Comparison of ENCODE assay signal across 10 cellular contexts in the genomic region with DNA sequence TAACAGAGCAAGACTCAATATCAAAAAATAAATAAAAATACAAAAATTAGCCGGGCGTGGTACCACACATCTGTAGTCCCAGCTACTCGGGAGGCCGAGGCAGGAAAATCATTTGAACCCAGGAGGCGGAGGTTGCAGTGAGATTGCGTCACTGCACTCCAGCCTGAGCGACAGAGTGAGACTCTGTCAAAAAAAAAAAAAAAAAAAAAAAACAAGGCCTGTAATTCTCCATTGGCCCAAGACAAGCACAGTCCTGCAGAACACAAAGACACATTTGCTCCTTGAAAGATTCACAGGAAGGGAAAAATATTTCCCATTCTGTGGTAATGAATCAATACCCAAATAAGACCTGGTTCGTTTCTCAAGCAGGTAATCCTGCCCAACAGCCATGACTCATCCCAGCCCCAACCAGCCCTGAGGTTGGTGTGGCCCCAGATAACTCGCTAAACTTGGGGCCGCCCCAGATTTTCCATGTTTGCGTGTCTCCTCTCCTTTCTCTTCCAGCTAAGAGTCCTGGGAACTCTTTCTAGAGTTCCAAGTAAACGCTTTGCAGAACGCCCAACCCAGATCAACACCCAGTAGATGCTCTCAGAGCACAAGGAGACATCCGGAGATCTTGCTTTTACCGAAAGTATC. TPM values are rescaled to one million over a fixed set of nuclear protein-coding genes. Genes with fewer than 3 reads are reported as not detected.
DNase-seq lines count a peak whose midpoint lies in the region; ATAC-seq and TF ChIP-seq lines count a peak whose summit lies in the region.
"Had no signal": no experiment of that assay in that cellular context is flagged by ENCODE, and none has a peak within 500 bp of the region (broad histone marks: within the 10 kb centered on the region; RNA-seq: fewer than 3 reads in every experiment).

No MANE protein-coding gene starts in this region.

- H3K36me3 Mint-ChIP-seq in Calu3 (ENCODE audit: insufficient read depth, unreplicated experiment) = peaks cover 19% of the 10 kb centered on the region
- H3K36me3 Mint-ChIP-seq in GM23338 (ENCODE audit: low read depth) = no peaks in the 10 kb centered on the region

- peaks cover 3% of the 10 kb centered on the region for H3K9me3 Mint-ChIP-seq in Calu3 (ENCODE audit: low read depth, unreplicated experiment)
- H3K9me3 Mint-ChIP-seq in GM23338 = no peaks in the 10 kb centered on the region
- H3K9me3 Mint-ChIP-seq: activated T-helper 2 cell treated with anti-CD3 and anti-CD28 coated beads, Interferon-gamma antibody, Interleukin-2, Interleukin-4, amounts not matched to agents 10 μg/mL and 5 μg/mL and 100 μg/mL, durations not matched to agents 14 hours and 24 hours and 36 hours had no signal

- H3K4me1 ChIP-seq in esophagus squamous epithelium (peaks cover 12 to 54% (median 26%) of the 10 kb centered on the region in 3 donors), trophoblast cell (ENCODE audit: control insufficient read depth in 1 of 2, insufficient read depth in 2 of 2, low read length in 2 of 2) (peaks cover 14 to 16% of the 10 kb centered on the region in 2 experiments), GM23338 (ENCODE audit: insufficient read depth) (no peaks in the 10 kb centered on the region)

- H3K79me2 ChIP-seq in trophoblast cell (ENCODE audit: control insufficient read depth, insufficient read depth, low read length, poor library complexity) (no peaks in the 10 kb centered on the region), GM23338 (replicated peaks; ENCODE audit: insufficient read depth) (no peaks in the 10 kb centered on the region)

- WGBS in esophagus squamous epithelium, 2 donors = 27 to 42% methylated on average over 15 of the region's 15 CpGs
- WGBS in trophoblast cell (ENCODE audit: extremely low coverage, insufficient coverage, insufficient read length) = no CpG with 5 or more reads among the region's 15 CpGs

- no peak overlapping the region for H2AK5ac ChIP-seq in trophoblast cell (ENCODE audit: low read length)

- no peak overlapping the region for H4K91ac ChIP-seq in trophoblast cell (ENCODE audit: low read depth, low read length)

- H3K9me3 ChIP-seq in esophagus squamous epithelium (no peaks in the 10 kb centered on the region), trophoblast cell (ENCODE audit: insufficient read depth, low read depth, low read length) (peaks cover 1% of the 10 kb centered on the region)

- no peak overlapping the region for H2AFZ ChIP-seq in trophoblast cell (ENCODE audit: insufficient read depth, low read length, poor library complexity)
- no peak overlapping the region for H2AFZ ChIP-seq in GM23338

- no peaks in the 10 kb centered on the region for H3K27me3 Mint-ChIP-seq in Calu3 (ENCODE audit: unreplicated experiment)
- H3K27me3 Mint-ChIP-seq in GM23338 (ENCODE audit: insufficient read depth, low read depth, poor library complexity) = peaks cover 12% of the 10 kb centered on the region

- ATAC-seq in GM23338 = no peak
- ATAC-seq in HG02642 (IDR thresholded peaks at IDR 0.05; ENCODE audit: poor library complexity, unreplicated experiment) = no peak
- no peak for ATAC-seq in left lobe of liver

- H3K36me3 ChIP-seq in esophagus squamous epithelium = no peaks in the 10 kb centered on the region
- no peaks in the 10 kb centered on the region for H3K36me3 ChIP-seq in trophoblast cell (ENCODE audit: control insufficient read depth in 1 of 2, insufficient read depth in 2 of 2, low read length in 2 of 2)
- H3K36me3 ChIP-seq in GM23338 (ENCODE audit: insufficient read depth) = no peaks in the 10 kb centered on the region

- no peaks in the 10 kb centered on the region for H3K9me2 ChIP-seq in GM23338 (ENCODE audit: insufficient read depth)

- H3K4me3 Mint-ChIP-seq in Calu3 (ENCODE audit: low read depth, unreplicated experiment) (peak overlapping the region; percentile 41), GM23338 (no peak overlapping the region)

- no peaks in the 10 kb centered on the region for H4K20me1 ChIP-seq in GM23338 (replicated peaks; ENCODE audit: insufficient read depth)

- H3K18ac ChIP-seq in trophoblast cell (ENCODE audit: low read length) = no peak overlapping the region

- H2BK5ac ChIP-seq in trophoblast cell (ENCODE audit: low read depth, low read length, poor library complexity) = no peak overlapping the region

- H3K27ac Mint-ChIP-seq in Calu3 (ENCODE audit: unreplicated experiment) = peak overlapping the region; percentile 91
- no peak overlapping the region for H3K27ac Mint-ChIP-seq in GM23338
- H3K27ac Mint-ChIP-seq: activated T-helper 2 cell treated with anti-CD3 and anti-CD28 coated beads, Interferon-gamma antibody, Interleukin-2, Interleukin-4, amounts not matched to agents 10 μg/mL and 5 μg/mL and 100 μg/mL, durations not matched to agents 14 hours and 24 hours and 36 hours had no signal

- H3K4me1 Mint-ChIP-seq in Calu3 (ENCODE audit: low read depth, unreplicated experiment) = peaks cover 67% of the 10 kb centered on the region
- peaks cover 9% of the 10 kb centered on the region; the same call in 2 of the 3 replicates for H3K4me1 Mint-ChIP-seq in GM23338

- H2BK120ac ChIP-seq in trophoblast cell (ENCODE audit: insufficient read depth, low read length, poor library complexity) = peak overlapping the region; percentile 54

- H3K9ac ChIP-seq in trophoblast cell (ENCODE audit: low read length) = no peak overlapping the region

- no TSS peak for BruUV-seq in Calu3 (replicated peaks; lab: Mats Ljungman, UMichigan)

- CTCF ChIA-PET in Calu3 (lab: Charles Lee) = interaction anchor here (0.6 to 1.6 kb wide), 3 partner anchors 11 to 13 kb away, joined by 5 to 9 read pairs (median 6); no protein-coding TSS in a partner anchor

- H4K8ac ChIP-seq in trophoblast cell (ENCODE audit: low read depth, low read length) = no peak overlapping the region

- H3K4me2 ChIP-seq in trophoblast cell (ENCODE audit: low read length) (no peak overlapping the region), GM23338 (no peak overlapping the region)

- H4K12ac ChIP-seq in trophoblast cell (ENCODE audit: low read depth, low read length) = no peak overlapping the region

- peaks cover 12% of the 10 kb centered on the region for H3K79me1 ChIP-seq in trophoblast cell (ENCODE audit: low read length)

- H3K27ac ChIP-seq in esophagus squamous epithelium (peak overlapping the region; percentile 63 to 90 (median 80)), trophoblast cell (ENCODE audit: low read depth, low read length) (peak overlapping the region; percentile 60), GM23338 (ENCODE audit: low read depth) (no peak overlapping the region)

- TF ChIP-seq CTCF in Calu3 (IDR thresholded peaks at IDR 0.05; ENCODE audit: unreplicated experiment) (no peak), esophagus squamous epithelium (IDR thresholded peaks at IDR 0.05) (no peak), GM23338 (conservative IDR thresholded peaks at IDR 0.05; ENCODE audit: low read depth in 2 of 2) (no peak)

- H3K14ac ChIP-seq in trophoblast cell (ENCODE audit: low read length) = peak overlapping the region; percentile 31

- intact Hi-C loops in Calu3 (cut with micrococcal nuclease; ENCODE audit: unreplicated experiment) = no loop called here
- intact Hi-C loops in esophagus squamous epithelium (cut with DNase I) = no loop called here
- intact Hi-C loops in head of caudate nucleus (cut with DNase I) = no loop called here

- no peak overlapping the region for H3K23ac ChIP-seq in trophoblast cell (ENCODE audit: low read length)

- no peak overlapping the region for H2BK12ac ChIP-seq in trophoblast cell (ENCODE audit: low read length)

- no peaks in the 10 kb centered on the region for H3F3A ChIP-seq in GM23338 (replicated peaks; ENCODE audit: low read depth)

- TF ChIP-seq POLR2A in esophagus squamous epithelium (IDR thresholded peaks at IDR 0.05) = no peak

- H3K27me3 ChIP-seq in esophagus squamous epithelium = no peaks in the 10 kb centered on the region
- no peaks in the 10 kb centered on the region for H3K27me3 ChIP-seq in trophoblast cell (ENCODE audit: insufficient read depth, low read length)
- no peaks in the 10 kb centered on the region for H3K27me3 ChIP-seq in GM23338 (ENCODE audit: insufficient read depth)

- H3K4me3 ChIP-seq in esophagus squamous epithelium (no peak overlapping the region), trophoblast cell (ENCODE audit: low read depth, low read length) (no peak overlapping the region), GM23338 (no peak overlapping the region)

- H3K4ac ChIP-seq in trophoblast cell (ENCODE audit: low read depth, low read length) = no peak overlapping the region

- peak; percentile 83 for DNase-seq in Calu3
- peak; percentile 27 for DNase-seq in MV-4-11 (lab: John Stamatoyannopoulos, UW)
- no peak for DNase-seq in esophagus squamous epithelium (lab: John Stamatoyannopoulos, UW)
- DNase-seq in trophoblast cell = peak; percentile 58 to 80
- DNase-seq in GM23338 (ENCODE audit: low spot score) = no peak
- DNase-seq in left lobe of liver (ENCODE audit: low spot score) = no peak
- DNase-seq in head of caudate nucleus = no peak
- DNase-seq: stimulated activated CD4-positive, alpha-beta T cell treated with anti-CD3 and anti-CD28 coated beads, Interleukin-2, amount 100 ng/mL, for 48 hours had no signal

TF ChIP-seq in GM23338, 12 proteins besides CTCF, POLR2A, EP300 and RAD21 (continues in another document):
- TF ChIP-seq ZNF331 (CRISPR knock-in tag; IDR thresholded peaks at IDR 0.05; ENCODE audit: low read depth) = no peak

RNA-seq across cellular contexts. Expression of a gene that starts 40.3 kb away (rescaled TPM):
- total RNA-seq in Calu3 (2022) (26.0 and 31.3 TPM in 2 replicates), esophagus squamous epithelium (10 to 100 TPM; 13.7 to 22.9 (median 17.0) TPM), left lobe of liver (4.4 TPM)
- polyA plus RNA-seq in trophoblast cell (2013) = 29.9 and 30.4 TPM in 2 replicates
- total RNA-seq in GM23338 (2014; rRNA removed; shearing (Covaris generic)) = 62.6 and 63.3 TPM in 2 replicates
- polyA plus RNA-seq in GM23338 (2016; fragmentation: Nextera tagmentation; extraction: Ambion mirVana) = 19.0 and 20.5 TPM in 2 replicates

RNA-seq across cellular contexts. Expression of a gene that starts 41.2 kb away (rescaled TPM):
- total RNA-seq in Calu3 (2022) (328 and 443 TPM in 2 replicates), esophagus squamous epithelium (10 to 100 TPM; 13.7 to 44.4 (median 34.4) TPM), left lobe of liver (47.0 TPM)
- 110 and 113 TPM in 2 replicates for polyA plus RNA-seq in trophoblast cell (2013)
- total RNA-seq in GM23338 (2014; rRNA removed; shearing (Covaris generic)) = 131 and 139 TPM in 2 replicates
- 147 and 158 TPM in 2 replicates for polyA plus RNA-seq in GM23338 (2016; fragmentation: Nextera tagmentation; extraction: Ambion mirVana)

Comparison
In these comparisons a context has a peak if more than half of its experiments do, and no peak if none do; other contexts are left out.
1. DNase-seq: peak in Calu3 (single experiment), MV-4-11 (single experiment) and trophoblast cell (2 of 2); none in esophagus squamous epithelium (single experiment), GM23338 (single experiment), left lobe of liver (single experiment) and head of caudate nucleus (0 of 42).